In the genomic region with DNA sequence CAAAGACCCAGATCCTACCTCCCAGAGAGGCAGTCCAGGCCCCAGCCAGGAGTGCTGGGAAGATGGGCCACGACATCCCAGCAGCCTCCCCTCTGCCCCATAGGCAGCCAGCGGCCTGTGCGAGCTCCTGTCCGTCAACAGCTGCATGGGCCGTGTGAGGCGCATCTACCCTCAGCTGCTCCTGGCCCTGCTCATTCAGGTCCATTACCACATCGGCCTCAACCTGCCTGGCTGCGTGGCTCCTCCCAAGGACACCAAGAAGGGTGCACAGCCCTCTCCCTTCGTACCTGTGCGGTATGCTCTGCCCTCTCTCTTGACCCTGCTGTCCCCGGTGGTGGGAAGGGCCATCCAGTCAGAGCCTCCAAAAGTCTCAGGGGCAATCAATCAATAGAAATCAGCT, we compare ENCODE assay signal across 37 cellular contexts. TPM values are rescaled to one million over a fixed set of nuclear protein-coding genes. Genes with fewer than 3 reads are reported as not detected.
"Had no signal": no experiment of that assay in that cellular context is flagged by ENCODE, and none has a peak within 500 bp of the region (broad histone marks: within the 10 kb centered on the region; RNA-seq: fewer than 3 reads in every experiment).

No MANE protein-coding gene starts in this region.

- H3K27ac Mint-ChIP-seq: activated CD4-positive, alpha-beta memory T cell treated with anti-CD3 and anti-CD28 coated beads for 36 hours; activated CD4-positive, alpha-beta T cell treated with anti-CD3 and anti-CD28 coated beads for 36 hours; activated CD4-positive, alpha-beta T cell treated with anti-CD3 and anti-CD28 coated beads, Interleukin-2, amount 10 ng/mL, durations not matched to agents 24 days and 14 days; activated CD8-positive, alpha-beta memory T cell treated with anti-CD3 and anti-CD28 coated beads, Interleukin-2, amount 10 ng/mL, durations not matched to agents 7 days and 5 days; activated CD8-positive, alpha-beta T cell treated with anti-CD3 and anti-CD28 coated beads, Interleukin-2, amount 10 ng/mL, durations not matched to agents 7 days and 5 days; activated naive CD4-positive, alpha-beta T cell treated with anti-CD3 and anti-CD28 coated beads for 36 hours; activated naive CD4-positive, alpha-beta T cell treated with anti-CD3 and anti-CD28 coated beads, Interleukin-2, amount 50 U/mL, for 24 hours; activated naive CD8-positive, alpha-beta T cell treated with anti-CD3 and anti-CD28 coated beads for 36 hours; activated naive CD8-positive, alpha-beta T cell treated with anti-CD3 and anti-CD28 coated beads, Interleukin-2, amount 50 U/mL, for 24 hours; activated T-helper 1 cell treated with anti-CD3 and anti-CD28 coated beads, Interleukin-12 subunit alpha, Interleukin-12 subunit beta, Interleukin-2, Interleukin-4 antibody, amounts not matched to agents 30 ng/mL and 10 ng/mL and 1 ng/mL, durations not matched to agents 14 hours and 24 hours and 36 hours; activated T-helper 2 cell treated with anti-CD3 and anti-CD28 coated beads, Interferon-gamma antibody, Interleukin-2, Interleukin-4, amounts not matched to agents 10 μg/mL and 5 μg/mL and 100 μg/mL, durations not matched to agents 14 hours and 24 hours and 36 hours; T-cell; T-helper 1 cell treated with Interleukin-12 subunit alpha and Interleukin-12 subunit beta and Interleukin-4 antibody, amounts not matched to agents 30 μg/mL and 1 μg/mL, for 36 hours; T-helper 2 cell treated with Interferon-gamma antibody and Interleukin-4, amounts not matched to agents 5 μg/mL and 100 μg/mL, for 36 hours had no signal

- H3K9me3 Mint-ChIP-seq: activated CD4-positive, alpha-beta memory T cell treated with anti-CD3 and anti-CD28 coated beads for 36 hours; activated CD4-positive, alpha-beta T cell treated with anti-CD3 and anti-CD28 coated beads, Interleukin-2, amount 10 ng/mL, durations not matched to agents 24 days and 14 days; activated naive CD4-positive, alpha-beta T cell treated with anti-CD3 and anti-CD28 coated beads for 36 hours; activated naive CD4-positive, alpha-beta T cell treated with anti-CD3 and anti-CD28 coated beads, Interleukin-2, amount 50 U/mL, for 24 hours; activated naive CD8-positive, alpha-beta T cell treated with anti-CD3 and anti-CD28 coated beads for 36 hours; activated naive CD8-positive, alpha-beta T cell treated with anti-CD3 and anti-CD28 coated beads, Interleukin-2, amount 50 U/mL, for 24 hours; activated T-helper 1 cell treated with anti-CD3 and anti-CD28 coated beads, Interleukin-12 subunit alpha, Interleukin-12 subunit beta, Interleukin-2, Interleukin-4 antibody, amounts not matched to agents 30 ng/mL and 10 ng/mL and 1 ng/mL, durations not matched to agents 14 hours and 24 hours and 36 hours; activated T-helper 2 cell treated with anti-CD3 and anti-CD28 coated beads, Interferon-gamma antibody, Interleukin-2, Interleukin-4, amounts not matched to agents 10 μg/mL and 5 μg/mL and 100 μg/mL, durations not matched to agents 14 hours and 24 hours and 36 hours; T-cell; T-helper 1 cell treated with Interleukin-12 subunit alpha and Interleukin-12 subunit beta and Interleukin-4 antibody, amounts not matched to agents 30 μg/mL and 1 μg/mL, for 36 hours; T-helper 2 cell treated with Interferon-gamma antibody and Interleukin-4, amounts not matched to agents 5 μg/mL and 100 μg/mL, for 36 hours had no signal

- H3K4me1 Mint-ChIP-seq: activated CD4-positive, alpha-beta T cell treated with anti-CD3 and anti-CD28 coated beads for 36 hours; activated CD4-positive, alpha-beta T cell treated with anti-CD3 and anti-CD28 coated beads, Interleukin-2, amount 10 ng/mL, durations not matched to agents 24 days and 14 days; activated CD8-positive, alpha-beta memory T cell treated with anti-CD3 and anti-CD28 coated beads, Interleukin-2, amount 10 ng/mL, durations not matched to agents 7 days and 5 days; activated naive CD4-positive, alpha-beta T cell treated with anti-CD3 and anti-CD28 coated beads, Interleukin-2, amount 50 U/mL, for 24 hours; activated naive CD8-positive, alpha-beta T cell treated with anti-CD3 and anti-CD28 coated beads for 36 hours; activated naive CD8-positive, alpha-beta T cell treated with anti-CD3 and anti-CD28 coated beads, Interleukin-2, amount 50 U/mL, for 24 hours; T-cell had no signal

- H3K9me3 ChIP-seq: adrenal gland, body of pancreas, colonic mucosa, esophagus squamous epithelium, gastroesophageal sphincter had no signal

- H3K4me3 ChIP-seq: adrenal gland, body of pancreas, cardiac muscle cell, colonic mucosa, esophagus squamous epithelium, gastroesophageal sphincter had no signal

- H3K4me3 Mint-ChIP-seq: activated CD4-positive, alpha-beta memory T cell treated with anti-CD3 and anti-CD28 coated beads for 36 hours; activated CD4-positive, alpha-beta T cell treated with anti-CD3 and anti-CD28 coated beads for 36 hours; activated CD4-positive, alpha-beta T cell treated with anti-CD3 and anti-CD28 coated beads, Interleukin-2, amount 10 ng/mL, durations not matched to agents 24 days and 14 days; activated CD8-positive, alpha-beta memory T cell treated with anti-CD3 and anti-CD28 coated beads, Interleukin-2, amount 10 ng/mL, durations not matched to agents 7 days and 5 days; activated CD8-positive, alpha-beta T cell treated with anti-CD3 and anti-CD28 coated beads, Interleukin-2, amount 10 ng/mL, durations not matched to agents 7 days and 5 days; activated naive CD4-positive, alpha-beta T cell treated with anti-CD3 and anti-CD28 coated beads for 36 hours; activated naive CD4-positive, alpha-beta T cell treated with anti-CD3 and anti-CD28 coated beads, Interleukin-2, amount 50 U/mL, for 24 hours; activated naive CD8-positive, alpha-beta T cell treated with anti-CD3 and anti-CD28 coated beads for 36 hours; activated naive CD8-positive, alpha-beta T cell treated with anti-CD3 and anti-CD28 coated beads, Interleukin-2, amount 50 U/mL, for 24 hours; activated T-helper 1 cell treated with anti-CD3 and anti-CD28 coated beads, Interleukin-12 subunit alpha, Interleukin-12 subunit beta, Interleukin-2, Interleukin-4 antibody, amounts not matched to agents 30 ng/mL and 10 ng/mL and 1 ng/mL, durations not matched to agents 14 hours and 24 hours and 36 hours; T-cell; T-helper 1 cell treated with Interleukin-12 subunit alpha and Interleukin-12 subunit beta and Interleukin-4 antibody, amounts not matched to agents 30 μg/mL and 1 μg/mL, for 36 hours; T-helper 2 cell treated with Interferon-gamma antibody and Interleukin-4, amounts not matched to agents 5 μg/mL and 100 μg/mL, for 36 hours had no signal

- H3K36me3 Mint-ChIP-seq: activated CD4-positive, alpha-beta memory T cell treated with anti-CD3 and anti-CD28 coated beads for 36 hours; activated CD8-positive, alpha-beta memory T cell treated with anti-CD3 and anti-CD28 coated beads, Interleukin-2, amount 10 ng/mL, durations not matched to agents 7 days and 5 days; activated naive CD4-positive, alpha-beta T cell treated with anti-CD3 and anti-CD28 coated beads, Interleukin-2, amount 50 U/mL, for 24 hours; activated naive CD8-positive, alpha-beta T cell treated with anti-CD3 and anti-CD28 coated beads for 36 hours; T-cell had no signal

- H3K27ac ChIP-seq: adrenal gland, body of pancreas, cardiac muscle cell, colonic mucosa, esophagus squamous epithelium, gastroesophageal sphincter, WERI-Rb-1 had no signal

- ATAC-seq: activated CD4-positive, alpha-beta T cell treated with anti-CD3 and anti-CD28 coated beads for 36 hours; activated CD8-positive, alpha-beta memory T cell treated with anti-CD3 and anti-CD28 coated beads, Interleukin-2, amount 10 ng/mL, durations not matched to agents 7 days and 5 days; activated CD8-positive, alpha-beta T cell treated with anti-CD3 and anti-CD28 coated beads, Interleukin-2, amount 10 ng/mL, durations not matched to agents 7 days and 5 days; activated naive CD8-positive, alpha-beta T cell treated with anti-CD3 and anti-CD28 coated beads, Interleukin-2, amount 50 U/mL, for 24 hours; body of pancreas; gastroesophageal sphincter; T-cell had no signal

- DNase-seq: activated CD4-positive, alpha-beta memory T cell treated with anti-CD3 and anti-CD28 coated beads for 36 hours; activated CD4-positive, alpha-beta T cell treated with anti-CD3 and anti-CD28 coated beads for 36 hours; activated CD4-positive, alpha-beta T cell treated with anti-CD3 and anti-CD28 coated beads, Interleukin-2, amount 10 ng/mL, durations not matched to agents 24 days and 14 days; activated CD4-positive, CD25-positive, alpha-beta regulatory T cell; activated CD4-positive, CD25-positive, alpha-beta regulatory T cell treated with anti-CD3 and anti-CD28 coated beads, Interleukin-2, amount 50 U/mL, for 72 hours; activated CD8-positive, alpha-beta memory T cell treated with anti-CD3 and anti-CD28 coated beads, Interleukin-2, amount 10 ng/mL, durations not matched to agents 7 days and 5 days; activated CD8-positive, alpha-beta memory T cell treated with anti-CD3 and anti-CD28 coated beads, Interleukin-2, amount 50 U/mL, for 4 hours; activated CD8-positive, alpha-beta T cell treated with anti-CD3 and anti-CD28 coated beads, Interleukin-2, amount 10 ng/mL, durations not matched to agents 7 days and 5 days; activated effector memory CD4-positive, alpha-beta T cell treated with anti-CD3 and anti-CD28 coated beads, Interleukin-2, amount 50 U/mL, for 16 hours; activated naive CD4-positive, alpha-beta T cell treated with anti-CD3 and anti-CD28 coated beads for 36 hours; activated naive CD8-positive, alpha-beta T cell treated with anti-CD3 and anti-CD28 coated beads for 36 hours; activated naive CD8-positive, alpha-beta T cell treated with anti-CD3 and anti-CD28 coated beads, Interleukin-2, amount 50 U/mL, for 24 hours; activated T-cell treated with anti-CD3 and anti-CD28 coated beads, Interleukin-2, amount 50 U/mL, for 1 hour; activated T-cell treated with anti-CD3 and anti-CD28 coated beads, Interleukin-2, amount 50 U/mL, for 48 hours; adrenal gland; amygdala; aorta; body of pancreas; central memory CD4-positive, alpha-beta T cell; cerebellar nuclear complex; colonic mucosa; effector CD8-positive, alpha-beta T cell; erythroblast; esophagus squamous epithelium; foreskin melanocyte; head of caudate nucleus; T-cell; T1000; WERI-Rb-1 had no signal

- H3K36me3 ChIP-seq: adrenal gland, cardiac muscle cell, colonic mucosa, esophagus squamous epithelium, WERI-Rb-1 had no signal

- H3K27me3 Mint-ChIP-seq: activated CD4-positive, alpha-beta T cell treated with anti-CD3 and anti-CD28 coated beads for 36 hours; activated CD4-positive, alpha-beta T cell treated with anti-CD3 and anti-CD28 coated beads, Interleukin-2, amount 10 ng/mL, durations not matched to agents 24 days and 14 days; activated naive CD4-positive, alpha-beta T cell treated with anti-CD3 and anti-CD28 coated beads, Interleukin-2, amount 50 U/mL, for 24 hours; activated naive CD8-positive, alpha-beta T cell treated with anti-CD3 and anti-CD28 coated beads for 36 hours; activated naive CD8-positive, alpha-beta T cell treated with anti-CD3 and anti-CD28 coated beads, Interleukin-2, amount 50 U/mL, for 24 hours had no signal

- H3K4me1 ChIP-seq: adrenal gland, body of pancreas, colonic mucosa, esophagus squamous epithelium, gastroesophageal sphincter had no signal

- H3K27me3 ChIP-seq: adrenal gland, body of pancreas, cardiac muscle cell, colonic mucosa, esophagus squamous epithelium, gastroesophageal sphincter had no signal

RNA-seq across cellular contexts. Expression of a gene that starts 44.6 kb away (rescaled TPM):
- total RNA-seq: activated CD8-positive, alpha-beta memory T cell treated with anti-CD3 and anti-CD28 coated beads for 36 hours; activated CD8-positive, alpha-beta memory T cell treated with anti-CD3 and anti-CD28 coated beads, Interleukin-2, amount 10 ng/mL, durations not matched to agents 7 days and 5 days; activated CD8-positive, alpha-beta T cell treated with anti-CD3 and anti-CD28 coated beads, Interleukin-2, amount 10 ng/mL, durations not matched to agents 7 days and 5 days; activated T-helper 1 cell treated with anti-CD3 and anti-CD28 coated beads, Interleukin-12 subunit alpha, Interleukin-12 subunit beta, Interleukin-2, Interleukin-4 antibody, amounts not matched to agents 30 ng/mL and 10 ng/mL and 1 ng/mL, durations not matched to agents 14 hours and 24 hours and 36 hours had no signal
